8 cellular contexts compared by ENCODE assay signal in genomic region chr5:163506726-163507125, GRCh38. TPM values are rescaled to one million over a fixed set of nuclear protein-coding genes. Genes with fewer than 3 reads are reported as not detected.
A peak's percentile ranks its signal among the peaks of the same experiment; 100 is the strongest.
DNase-seq lines count a peak whose midpoint lies in the region; ATAC-seq, FAIRE-seq and TF ChIP-seq lines count a peak whose summit lies in the region.

No MANE protein-coding gene starts in this region.

- no peak for TF ChIP-seq CTCF in DND-41 (IDR thresholded peaks at IDR 0.05; ENCODE audit: borderline replicate concordance, extremely low read depth, low read length, poor library complexity, severe bottlenecking)
- no peak for TF ChIP-seq CTCF in bronchial epithelial cell (IDR thresholded peaks at IDR 0.05; ENCODE audit: insufficient read depth, low read length, severe bottlenecking)

- H2AFZ ChIP-seq in DND-41 (ENCODE audit: low read depth, low read length) = no peak overlapping the region

- no peaks in the 10 kb centered on the region for H3K27me3 ChIP-seq in DND-41 (ENCODE audit: insufficient read depth, low read length, poor library complexity)
- H3K27me3 ChIP-seq in bronchial epithelial cell (ENCODE audit: control insufficient read depth, insufficient read depth, low read length) = no peaks in the 10 kb centered on the region

- H3K4me2 ChIP-seq in DND-41 (ENCODE audit: insufficient read depth, low read length) = peak overlapping the region; percentile 72

- H3K36me3 ChIP-seq in DND-41 (ENCODE audit: insufficient read depth, low read length) (peaks cover 1% of the 10 kb centered on the region; the same call in 1 of the 2 replicates), bronchial epithelial cell (ENCODE audit: control insufficient read depth, insufficient read depth, low read length) (no peaks in the 10 kb centered on the region)

- no peak for ATAC-seq in DND-41 (ENCODE audit: insufficient read depth, low read depth)
- ATAC-seq in HG03457 (IDR thresholded peaks at IDR 0.05; ENCODE audit: unreplicated experiment) = no peak
- ATAC-seq in HG02763 (IDR thresholded peaks at IDR 0.05; ENCODE audit: unreplicated experiment) = no peak

- DNase-seq in DND-41 = no peak
- peak; percentile 15 for DNase-seq in LoVo (ENCODE audit: low spot score)
- DNase-seq in bronchial epithelial cell (ENCODE audit: low read depth) = peak; percentile 73
- peak; percentile 8 for DNase-seq in midbrain (lab: John Stamatoyannopoulos, UW)
- no peak for DNase-seq in NCI-H1048 (lab: John Stamatoyannopoulos, UW)
- no peak for DNase-seq in anterior cingulate cortex (lab: John Stamatoyannopoulos, UW)

- H3K4me3 ChIP-seq in DND-41 (ENCODE audit: low read depth in 1 of 2, low read length in 2 of 2) (peak overlapping the region; percentile 52 to 83; a peak in 3 of 4 replicates), bronchial epithelial cell (ENCODE audit: low read depth, low read length) (peak overlapping the region; percentile 77)

- peaks cover 81% of the 10 kb centered on the region for H3K79me2 ChIP-seq in DND-41 (ENCODE audit: insufficient read depth, low read length)

- no peaks in the 10 kb centered on the region for H3K9me3 ChIP-seq in DND-41 (ENCODE audit: insufficient read depth, low read length, severe bottlenecking)

- no peak for FAIRE-seq in bronchial epithelial cell (lab: Jason Lieb, UNC)

- H3K9ac ChIP-seq in DND-41 (ENCODE audit: low read depth, low read length) = peak overlapping the region; percentile 70

- H4K20me1 ChIP-seq in DND-41 (ENCODE audit: insufficient read depth, low read length) = peaks cover 12% of the 10 kb centered on the region; the same call in 1 of the 2 replicates

- peaks cover 33% of the 10 kb centered on the region for H3K4me1 ChIP-seq in DND-41 (ENCODE audit: insufficient read depth, low read length)

- H3K27ac ChIP-seq in DND-41 (ENCODE audit: low read length) = peak overlapping the region; percentile 85

RNA-seq across cellular contexts. Expression of gene MAT2B, which starts 1.3 kb away (rescaled TPM):
- total RNA-seq in bronchial epithelial cell = 41.5 and 71.1 TPM in 2 replicates

RNA-seq across cellular contexts. Expression of gene HMMR, which starts 46.3 kb away (rescaled TPM):
- total RNA-seq in bronchial epithelial cell = 0.53 and 1.4 TPM in 2 replicates

RNA-seq across cellular contexts. Expression of gene NUDCD2, which starts 46.8 kb away (rescaled TPM):
- 6.6 and 7.3 TPM in 2 replicates for total RNA-seq in bronchial epithelial cell

Comparison
In these comparisons a context has a peak if more than half of its experiments do, and no peak if none do; other contexts are left out.
1. DNase-seq: peak in LoVo (single experiment), bronchial epithelial cell (single experiment) and midbrain (single experiment); none in DND-41 (single experiment), NCI-H1048 (single experiment) and anterior cingulate cortex (0 of 58).